ENCODE assay signal across 1 cellular context in the genomic region with DNA sequence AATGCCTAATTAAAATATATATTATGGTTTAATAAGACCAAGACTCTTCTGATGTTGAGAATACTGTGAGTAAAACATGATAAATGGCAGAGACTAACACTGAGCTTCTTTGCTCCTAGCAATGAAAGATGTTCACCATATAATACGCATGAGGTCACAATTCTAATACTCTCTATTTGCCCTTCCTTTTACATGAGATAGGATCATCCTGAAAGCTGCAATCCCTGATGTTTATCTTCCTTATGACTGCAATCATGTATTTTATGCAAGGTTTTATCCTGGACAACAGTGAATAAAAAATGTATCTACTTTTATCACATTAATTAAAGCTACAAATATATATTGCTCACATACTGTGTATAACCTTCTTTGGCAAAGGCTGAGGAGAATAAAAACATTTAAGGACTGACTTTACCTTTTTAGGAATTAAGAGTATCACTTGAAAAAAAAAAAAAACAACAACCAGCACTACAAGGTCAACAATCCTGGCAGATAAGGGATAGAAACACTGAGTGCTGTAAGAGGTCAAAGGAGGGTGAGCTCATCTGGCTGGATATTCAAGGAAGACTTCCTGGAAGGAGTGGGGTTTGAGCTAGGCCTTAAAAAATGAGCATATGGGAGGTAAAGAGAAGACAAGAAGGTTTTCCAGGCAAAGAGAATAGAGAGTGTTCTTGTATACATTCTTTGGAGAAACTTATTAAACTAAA.
TF ChIP-seq lines count a peak whose summit lies in the region.

No MANE protein-coding gene starts in this region.

TF ChIP-seq in GM23338, 12 proteins besides CTCF, POLR2A, EP300 and RAD21 (continued from another document):
- TF ChIP-seq, protein P1, sequence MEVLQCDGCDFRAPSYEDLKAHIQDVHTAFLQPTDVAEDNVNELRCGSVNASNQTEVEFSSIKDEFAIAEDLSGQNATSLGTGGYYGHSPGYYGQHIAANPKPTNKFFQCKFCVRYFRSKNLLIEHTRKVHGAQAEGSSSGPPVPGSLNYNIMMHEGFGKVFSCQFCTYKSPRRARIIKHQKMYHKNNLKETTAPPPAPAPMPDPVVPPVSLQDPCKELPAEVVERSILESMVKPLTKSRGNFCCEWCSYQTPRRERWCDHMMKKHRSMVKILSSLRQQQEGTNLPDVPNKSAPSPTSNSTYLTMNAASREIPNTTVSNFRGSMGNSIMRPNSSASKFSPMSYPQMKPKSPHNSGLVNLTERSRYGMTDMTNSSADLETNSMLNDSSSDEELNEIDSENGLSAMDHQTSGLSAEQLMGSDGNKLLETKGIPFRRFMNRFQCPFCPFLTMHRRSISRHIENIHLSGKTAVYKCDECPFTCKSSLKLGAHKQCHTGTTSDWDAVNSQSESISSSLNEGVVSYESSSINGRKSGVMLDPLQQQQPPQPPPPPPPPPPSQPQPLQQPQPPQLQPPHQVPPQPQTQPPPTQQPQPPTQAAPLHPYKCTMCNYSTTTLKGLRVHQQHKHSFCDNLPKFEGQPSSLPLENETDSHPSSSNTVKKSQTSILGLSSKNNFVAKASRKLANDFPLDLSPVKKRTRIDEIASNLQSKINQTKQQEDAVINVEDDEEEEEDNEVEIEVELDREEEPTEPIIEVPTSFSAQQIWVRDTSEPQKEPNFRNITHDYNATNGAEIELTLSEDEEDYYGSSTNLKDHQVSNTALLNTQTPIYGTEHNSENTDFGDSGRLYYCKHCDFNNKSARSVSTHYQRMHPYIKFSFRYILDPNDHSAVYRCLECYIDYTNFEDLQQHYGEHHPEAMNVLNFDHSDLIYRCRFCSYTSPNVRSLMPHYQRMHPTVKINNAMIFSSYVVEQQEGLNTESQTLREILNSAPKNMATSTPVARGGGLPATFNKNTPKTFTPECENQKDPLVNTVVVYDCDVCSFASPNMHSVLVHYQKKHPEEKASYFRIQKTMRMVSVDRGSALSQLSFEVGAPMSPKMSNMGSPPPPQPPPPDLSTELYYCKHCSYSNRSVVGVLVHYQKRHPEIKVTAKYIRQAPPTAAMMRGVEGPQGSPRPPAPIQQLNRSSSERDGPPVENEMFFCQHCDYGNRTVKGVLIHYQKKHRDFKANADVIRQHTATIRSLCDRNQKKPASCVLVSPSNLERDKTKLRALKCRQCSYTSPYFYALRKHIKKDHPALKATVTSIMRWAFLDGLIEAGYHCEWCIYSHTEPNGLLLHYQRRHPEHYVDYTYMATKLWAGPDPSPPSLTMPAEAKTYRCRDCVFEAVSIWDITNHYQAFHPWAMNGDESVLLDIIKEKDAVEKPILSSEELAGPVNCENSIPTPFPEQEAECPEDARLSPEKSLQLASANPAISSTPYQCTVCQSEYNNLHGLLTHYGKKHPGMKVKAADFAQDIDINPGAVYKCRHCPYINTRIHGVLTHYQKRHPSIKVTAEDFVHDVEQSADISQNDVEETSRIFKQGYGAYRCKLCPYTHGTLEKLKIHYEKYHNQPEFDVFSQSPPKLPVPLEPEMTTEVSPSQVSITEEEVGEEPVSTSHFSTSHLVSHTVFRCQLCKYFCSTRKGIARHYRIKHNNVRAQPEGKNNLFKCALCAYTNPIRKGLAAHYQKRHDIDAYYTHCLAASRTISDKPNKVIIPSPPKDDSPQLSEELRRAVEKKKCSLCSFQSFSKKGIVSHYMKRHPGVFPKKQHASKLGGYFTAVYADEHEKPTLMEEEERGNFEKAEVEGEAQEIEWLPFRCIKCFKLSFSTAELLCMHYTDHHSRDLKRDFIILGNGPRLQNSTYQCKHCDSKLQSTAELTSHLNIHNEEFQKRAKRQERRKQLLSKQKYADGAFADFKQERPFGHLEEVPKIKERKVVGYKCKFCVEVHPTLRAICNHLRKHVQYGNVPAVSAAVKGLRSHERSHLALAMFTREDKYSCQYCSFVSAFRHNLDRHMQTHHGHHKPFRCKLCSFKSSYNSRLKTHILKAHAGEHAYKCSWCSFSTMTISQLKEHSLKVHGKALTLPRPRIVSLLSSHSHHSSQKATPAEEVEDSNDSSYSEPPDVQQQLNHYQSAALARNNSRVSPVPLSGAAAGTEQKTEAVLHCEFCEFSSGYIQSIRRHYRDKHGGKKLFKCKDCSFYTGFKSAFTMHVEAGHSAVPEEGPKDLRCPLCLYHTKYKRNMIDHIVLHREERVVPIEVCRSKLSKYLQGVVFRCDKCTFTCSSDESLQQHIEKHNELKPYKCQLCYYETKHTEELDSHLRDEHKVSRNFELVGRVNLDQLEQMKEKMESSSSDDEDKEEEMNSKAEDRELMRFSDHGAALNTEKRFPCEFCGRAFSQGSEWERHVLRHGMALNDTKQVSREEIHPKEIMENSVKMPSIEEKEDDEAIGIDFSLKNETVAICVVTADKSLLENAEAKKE (CRISPR knock-in tag; IDR thresholded peaks at IDR 0.05), result no peak
- TF ChIP-seq ZNF331 (CRISPR knock-in tag; IDR thresholded peaks at IDR 0.05; ENCODE audit: low read depth), result no peak
- TF ChIP-seq POLR2AphosphoS5 (IDR thresholded peaks at IDR 0.05; ENCODE audit: low read depth), result no peak
TF ChIP-seq in GM23338: peak in this region for 0.
